Comparison of ENCODE assay signal across 9 cellular contexts in the genomic region with DNA sequence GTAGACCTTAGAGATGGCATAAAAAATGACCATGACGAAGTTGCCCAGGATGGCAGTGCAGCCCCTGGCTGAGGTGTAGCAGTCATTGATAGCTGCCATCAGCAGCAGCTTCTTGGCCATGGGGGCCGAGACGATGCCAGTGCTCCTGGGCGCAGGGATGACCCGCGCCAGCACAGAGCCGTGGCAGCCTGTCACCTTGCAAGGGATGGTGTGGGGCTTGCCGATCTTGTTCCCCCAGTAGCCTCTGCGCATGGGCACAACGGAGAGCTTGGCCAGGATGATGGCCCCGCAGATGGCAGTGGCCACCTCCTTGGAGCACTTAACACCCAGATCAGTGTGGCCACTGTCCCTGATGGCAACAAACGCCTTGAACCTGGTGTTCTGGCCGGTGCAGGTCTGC.
"Had no signal": no experiment of that assay in that cellular context is flagged by ENCODE, and none has a peak within 500 bp of the region (broad histone marks: within the 10 kb centered on the region; RNA-seq: fewer than 3 reads in every experiment).

No MANE protein-coding gene starts in this region.

- H3K36me3 Mint-ChIP-seq: IgD-negative memory B cell had no signal

- H3K9ac ChIP-seq: GM23248 had no signal

- DNase-seq: GM23248, GOT3, H7, HFFc6 had no signal

- H3K27ac Mint-ChIP-seq: HFFc6 had no signal

- H2AFZ ChIP-seq: GM23248 had no signal

- H3K9me3 ChIP-seq: HAP-1 had no signal

- H3K27ac ChIP-seq: GM23248, HL-60 had no signal

- H3K4me3 ChIP-seq: GM23248, HAP-1 had no signal

- H3K4me3 Mint-ChIP-seq: HFFc6 had no signal

- H3K9me3 Mint-ChIP-seq: HFFc6, IgD-negative memory B cell had no signal

- H3K27me3 Mint-ChIP-seq: IgD-negative memory B cell had no signal

- ATAC-seq: HCT116, HepG2 had no signal
